ENCODE assay signal across 1 cellular context in genomic region chr14:96574171-96574632, GRCh38.
TF ChIP-seq lines count a peak whose summit lies in the region.

No MANE protein-coding gene starts in this region.

TF ChIP-seq in H1, 55 proteins besides CTCF, POLR2A, EP300 and RAD21:
- TF ChIP-seq NRF1 (IDR thresholded peaks at IDR 0.05; ENCODE audit: low read depth, low read length) (no peak), SP1 (IDR thresholded peaks at IDR 0.05; ENCODE audit: low read depth, low read length) (no peak), TEAD4 (IDR thresholded peaks at IDR 0.05; ENCODE audit: low read depth, low read length) (no peak), BACH1 (IDR thresholded peaks at IDR 0.05; ENCODE audit: low read length) (no peak), CHD1 (IDR thresholded peaks at IDR 0.05; ENCODE audit: low read depth, low read length) (no peak), SIRT6 (IDR thresholded peaks at IDR 0.05; ENCODE audit: low read length) (no peak), CBX5 (IDR thresholded peaks at IDR 0.05; ENCODE audit: low read depth, low read length) (no peak), NANOG (IDR thresholded peaks at IDR 0.05; ENCODE audit: insufficient read depth, low read depth, low read length, poor library complexity, severe bottlenecking) (no peak), EZH2 (IDR thresholded peaks at IDR 0.05; ENCODE audit: low read depth, low read length, severe bottlenecking) (no peak), SP4 (IDR thresholded peaks at IDR 0.05; ENCODE audit: low read length) (no peak), ATF3 (IDR thresholded peaks at IDR 0.05; ENCODE audit: insufficient read depth, low read depth, low read length) (no peak), RFX5 (IDR thresholded peaks at IDR 0.05; ENCODE audit: borderline replicate concordance, low read depth, low read length) (no peak), RXRA (IDR thresholded peaks at IDR 0.05; ENCODE audit: insufficient read depth, low read depth, low read length) (no peak), ZNF274 (IDR thresholded peaks at IDR 0.05; ENCODE audit: borderline replicate concordance, extremely low read depth, low read length) (no peak)
